Comparison of ENCODE assay signal across 27 cellular contexts in genomic region chrX:11702965-11703631, GRCh38. TPM values are rescaled to one million over a fixed set of nuclear protein-coding genes. Genes with fewer than 3 reads are reported as not detected.
DNase-seq lines count a peak whose midpoint lies in the region; ATAC-seq, FAIRE-seq and TF ChIP-seq lines count a peak whose summit lies in the region.
"Had no signal": no experiment of that assay in that cellular context is flagged by ENCODE, and none has a peak within 500 bp of the region (broad histone marks: within the 10 kb centered on the region; RNA-seq: fewer than 3 reads in every experiment).

No MANE protein-coding gene starts in this region.

- H3K27me3 ChIP-seq in liver (ENCODE audit: control insufficient read depth in 4 of 4, insufficient read depth in 4 of 4, low read length in 3 of 4) (no peaks in the 10 kb centered on the region), HepG2 (ENCODE audit: control insufficient read depth in 1 of 2, insufficient read depth in 2 of 2, low read length in 2 of 2) (no peaks in the 10 kb centered on the region), small intestine (ENCODE audit: control insufficient read depth in 2 of 2, insufficient read depth in 2 of 2, low read length in 2 of 2) (peaks cover 0 to 2% of the 10 kb centered on the region in 2 donors)
- H3K27me3 ChIP-seq: BE2C had no signal

- H3K27ac ChIP-seq in liver (ENCODE audit: low read depth in 1 of 2, low read length in 2 of 2) (no peak overlapping the region), HepG2 (ENCODE audit: extremely low read length, insufficient read depth, low read length) (no peak overlapping the region), small intestine (ENCODE audit: low read depth in 1 of 2, low read length in 1 of 2) (no peak overlapping the region)
- H3K27ac ChIP-seq: A549; BLaER1 treated with 17β-estradiol and CSF1 and Interleukin-3, amounts not matched to agents 10 nM and 100 nM; GM23248 had no signal

- 35% methylated on average over 6 of the region's 6 CpGs for WGBS in liver
- 33% methylated on average over 4 of the region's 6 CpGs for WGBS in HepG2 (ENCODE audit: low lambda C conversion rate)
- 19 to 72% (median 32%) methylated on average over 6 of the region's 6 CpGs for WGBS in small intestine, 3 donors

- no TSS peak for BruUV-seq in HepG2 (replicated peaks; lab: Mats Ljungman, UMichigan)

- no peaks in the 10 kb centered on the region for H4K20me1 ChIP-seq in HepG2 (ENCODE audit: insufficient read depth, low read length)

- intact Hi-C loops in HepG2 (cut with micrococcal nuclease; ENCODE audit: unreplicated experiment): no loop called here

- H3K4me1 ChIP-seq in liver (ENCODE audit: control insufficient read depth in 4 of 4, insufficient read depth in 4 of 4, low read length in 3 of 4) (peaks cover 0 to 5% (median 0%) of the 10 kb centered on the region in 4 donors), HepG2 (ENCODE audit: insufficient read depth, low read length) (no peaks in the 10 kb centered on the region), small intestine (ENCODE audit: control insufficient read depth in 2 of 2, insufficient read depth in 1 of 2, low read depth in 1 of 2, low read length in 1 of 2) (no peaks in the 10 kb centered on the region)
- H3K4me1 ChIP-seq: A549; BE2C; BLaER1 treated with 17β-estradiol and CSF1 and Interleukin-3, amounts not matched to agents 10 nM and 100 nM had no signal

- H3K9me3 ChIP-seq in liver (ENCODE audit: control insufficient read depth in 4 of 4, low read length in 3 of 4): no peaks in the 10 kb centered on the region
- no peaks in the 10 kb centered on the region for H3K9me3 ChIP-seq in HepG2 (ENCODE audit: low read length)
- no peaks in the 10 kb centered on the region for H3K9me3 ChIP-seq in small intestine (ENCODE audit: control insufficient read depth, low read depth)
- H3K9me3 ChIP-seq: A549; BE2C; BLaER1 treated with 17β-estradiol and CSF1 and Interleukin-3, amounts not matched to agents 10 nM and 100 nM had no signal

- H2AFZ ChIP-seq in HepG2 (ENCODE audit: low read length): no peak overlapping the region
- H2AFZ ChIP-seq: GM23248 had no signal

- no peaks in the 10 kb centered on the region for H3K79me2 ChIP-seq in HepG2 (ENCODE audit: insufficient read depth, low read length)

- no peak overlapping the region for H3K4me3 Mint-ChIP-seq in T-cell
- H3K4me3 Mint-ChIP-seq: CD14-positive monocyte; CD4-positive, alpha-beta memory T cell had no signal

- TF ChIP-seq POLR2A in HepG2 (IDR thresholded peaks at IDR 0.05; ENCODE audit: insufficient read depth in 1 of 2, low read depth in 2 of 2, low read length in 2 of 2): no peak

- no peak for TF ChIP-seq RAD21 in liver (IDR thresholded peaks at IDR 0.05)
- no peak for TF ChIP-seq RAD21 in HepG2 (CRISPR knock-in tag; IDR thresholded peaks at IDR 0.05)

- ATAC-seq in HepG2 (no peak), left lobe of liver (peak; percentile 99), T-cell (replicated peaks in 1 of 4) (no peak), GM18907 (IDR thresholded peaks at IDR 0.05; ENCODE audit: unreplicated experiment) (no peak)
- ATAC-seq: A549 had no signal

- POLR2A ChIA-PET in HepG2 (lab: Yijun Ruan, JAX): no interaction called here
- POLR2A ChIA-PET in T-cell (lab: Charles Lee): no interaction called here

- peaks cover 6 to 33% of the 10 kb centered on the region in 2 donors for H3K27me3 Mint-ChIP-seq in T-cell
- H3K27me3 Mint-ChIP-seq: CD4-positive, alpha-beta memory T cell had no signal

- no peaks in the 10 kb centered on the region for H3K36me3 Mint-ChIP-seq in T-cell
- H3K36me3 Mint-ChIP-seq: CD14-positive monocyte; CD4-positive, alpha-beta memory T cell had no signal

- DNase-seq in HepG2 (ENCODE audit: low spot score) (no peak), left lobe of liver (ENCODE audit: low spot score) (peak; percentile 50), small intestine (peak; percentile 4), T-cell (no peak)
- DNase-seq: 8988T; ACHN; AML-193; BE2C; Calu3; CD4-positive, alpha-beta memory T cell; COR-L47; DMS53; DMS79 treated with DMSO at 0.1 percent for 48 hours; GF-D8; GM23248; H7; HCEC 1CT had no signal

- no peak overlapping the region for H3K4me2 ChIP-seq in HepG2 (ENCODE audit: low read depth, low read length)
- H3K4me2 ChIP-seq: A549; BLaER1 treated with 17β-estradiol and CSF1 and Interleukin-3, amounts not matched to agents 10 nM and 100 nM had no signal

- in situ Hi-C loops in HepG2 (cut with HindIII; ENCODE audit: extremely low pct_ligation_motif_present, low pct_unique_long_range_greater_than_20kb): no loop called here

- FAIRE-seq in HepG2 (lab: Jason Lieb, UNC) (no peak), small intestine (lab: Jason Lieb, UNC) (no peak)
- FAIRE-seq: A549, GM12891, GM18507, H1 had no signal

- H3K9ac ChIP-seq in liver (ENCODE audit: low read depth in 1 of 2, low read length in 2 of 2): no peak overlapping the region
- H3K9ac ChIP-seq in HepG2 (ENCODE audit: insufficient read depth, low read depth, low read length): no peak overlapping the region
- H3K9ac ChIP-seq: BLaER1 treated with 17β-estradiol and CSF1 and Interleukin-3, amounts not matched to agents 10 nM and 100 nM; GM23248 had no signal

- CTCF ChIA-PET in HepG2 (lab: Yijun Ruan, JAX; ENCODE audit: low intra/inter-chr PET ratio, low total read pairs) (no interaction called here), T-cell (lab: Charles Lee) (interaction anchor here in 1 of 2 donors (1.0 kb wide), 1 partner anchor 21 kb away, joined by 3 read pairs; no protein-coding TSS in a partner anchor)

- H3K4me3 ChIP-seq in liver (ENCODE audit: low read depth in 1 of 3, low read length in 3 of 3) (no peak overlapping the region), HepG2 (replicated peaks in 1 of 3; ENCODE audit: insufficient read depth in 1 of 3, low read depth in 2 of 3, low read length in 3 of 3) (no peak overlapping the region), small intestine (ENCODE audit: low read depth in 1 of 2, low read length in 2 of 2) (no peak overlapping the region)
- H3K4me3 ChIP-seq: A549; BLaER1 treated with 17β-estradiol and CSF1 and Interleukin-3, amounts not matched to agents 10 nM and 100 nM; GM23248 had no signal

- no peak overlapping the region for H3K27ac Mint-ChIP-seq in T-cell
- H3K27ac Mint-ChIP-seq: CD14-positive monocyte; CD4-positive, alpha-beta memory T cell had no signal

- no peak for TF ChIP-seq CTCF in liver (IDR thresholded peaks at IDR 0.05; ENCODE audit: low read depth, low read length, missing input control)
- no peak for TF ChIP-seq CTCF in HepG2 (CRISPR knock-in tag; IDR thresholded peaks at IDR 0.05)

- TF ChIP-seq EP300 in HepG2 (IDR thresholded peaks at IDR 0.05; ENCODE audit: low read depth in 2 of 2, low read length in 2 of 2) (no peak), HepG2 (CRISPR knock-in tag; IDR thresholded peaks at IDR 0.05; ENCODE audit: borderline replicate concordance) (no peak)

- H3K36me3 ChIP-seq in liver (ENCODE audit: control insufficient read depth in 4 of 4, insufficient read depth in 3 of 4, low read depth in 1 of 4, low read length in 3 of 4): no peaks in the 10 kb centered on the region
- H3K36me3 ChIP-seq in HepG2 (replicated peaks in 1 of 2; ENCODE audit: control insufficient read depth in 1 of 2, insufficient read depth in 2 of 2, low read length in 2 of 2): no peaks in the 10 kb centered on the region
- H3K36me3 ChIP-seq in small intestine (ENCODE audit: control insufficient read depth in 2 of 2, insufficient read depth in 2 of 2, low read length in 2 of 2): no peaks in the 10 kb centered on the region
- H3K36me3 ChIP-seq: BE2C; BLaER1 treated with 17β-estradiol and CSF1 and Interleukin-3, amounts not matched to agents 10 nM and 100 nM had no signal

- H3K9me3 Mint-ChIP-seq in T-cell: no peaks in the 10 kb centered on the region

- H3K4me1 Mint-ChIP-seq in T-cell: peaks cover 0 to 1% (median 0%) of the 10 kb centered on the region in 3 donors
- H3K4me1 Mint-ChIP-seq: CD14-positive monocyte; CD4-positive, alpha-beta memory T cell had no signal

RNA-seq across cellular contexts. Expression of gene ARHGAP6, which starts 37.4 kb away (rescaled TPM):
- total RNA-seq in liver (1 to 10 TPM in 1 of 2 donors, under 1 TPM in 1; 0.84 to 2.2 TPM), HepG2 (2016; rRNA removed; fragmentation: Illumina TruSeq; extraction: Trizol) (0.06 and 0.11 TPM in 2 replicates), left lobe of liver (0.65 TPM), T-cell (under 1 TPM in 3 of 5 donors, not detected in 2; 0.09 to 0.13 (median 0.12) TPM)
- polyA plus RNA-seq in liver (under 1 TPM; 0.10 to 0.47 TPM), HepG2 (2011; rRNA removed) (not detected in 2 replicates), small intestine (1 to 10 TPM in 2 of 3 donors, not detected in 1; 1.1 to 3.3 TPM)
- not detected in 2 replicates for total RNA-seq in HepG2 (2016; cell fraction: cytosol; rRNA removed; fragmentation: Illumina TruSeq; extraction: Trizol; ENCODE audit: low read depth)
- total RNA-seq in HepG2 (2016; cell fraction: insoluble cytoplasmic fraction; rRNA removed; fragmentation: Illumina TruSeq; extraction: Trizol): 0.04 and 0.15 TPM in 2 replicates
- total RNA-seq in HepG2 (2016; cell fraction: membrane; rRNA removed; fragmentation: Illumina TruSeq; extraction: Trizol): not detected in 2 replicates
- total RNA-seq in HepG2 (2016; cell fraction: nucleus; rRNA removed; fragmentation: Illumina TruSeq; extraction: Trizol): 0.09 and 0.12 TPM in 2 replicates
- polyA plus RNA-seq in HepG2 (2011; cell fraction: cytosol; rRNA removed): not detected in 2 replicates
- polyA plus RNA-seq in HepG2 (2011; cell fraction: nucleus; rRNA removed): not detected in 2 replicates
- not detected in 2 replicates for polyA plus RNA-seq in HepG2 (2012)
- not detected in 2 replicates for polyA plus RNA-seq in HepG2 (2016; cell fraction: cytosol; fragmentation: Illumina TruSeq; extraction: Trizol; ENCODE audit: low read depth)
- polyA plus RNA-seq in HepG2 (2016; cell fraction: insoluble cytoplasmic fraction; fragmentation: Illumina TruSeq; extraction: Trizol; ENCODE audit: low read depth): not detected in 2 replicates
- not detected in 2 replicates for polyA plus RNA-seq in HepG2 (2016; cell fraction: membrane; fragmentation: Illumina TruSeq; extraction: Trizol; ENCODE audit: low read depth)
- polyA plus RNA-seq in HepG2 (2016; cell fraction: nucleus; fragmentation: Illumina TruSeq; extraction: Trizol; ENCODE audit: insufficient read depth, low read depth): not detected in 2 replicates
- polyA minus RNA-seq in HepG2 (2011; rRNA and poly(A)+ RNA removed; ENCODE audit: low replicate concordance): 0.84 TPM in 1 of 2 replicates, not detected in the other
- not detected in 2 replicates for polyA minus RNA-seq in HepG2 (2011; cell fraction: cytosol; rRNA and poly(A)+ RNA removed)
- not detected in 2 replicates for polyA minus RNA-seq in HepG2 (2011; cell fraction: nucleus; rRNA and poly(A)+ RNA removed)
- total RNA-seq: Calu3; CD4-positive, alpha-beta memory T cell; Daoy; G401 had no signal
- polyA plus RNA-seq: CD4-positive, alpha-beta memory T cell had no signal

RNA-seq across cellular contexts. Expression of gene MSL3, which starts 54.9 kb away (rescaled TPM):
- 10 to 100 TPM in 1 of 2 donors, 1 to 10 TPM in 1; 8.3 to 13.6 TPM for total RNA-seq in liver
- polyA plus RNA-seq in liver: 1 to 10 TPM; 7.3 to 9.5 TPM
- 7.6 and 9.8 TPM in 2 replicates for total RNA-seq in HepG2 (2016; rRNA removed; fragmentation: Illumina TruSeq; extraction: Trizol)
- 3.9 and 5.2 TPM in 2 replicates for total RNA-seq in HepG2 (2016; cell fraction: cytosol; rRNA removed; fragmentation: Illumina TruSeq; extraction: Trizol; ENCODE audit: low read depth)
- total RNA-seq in HepG2 (2016; cell fraction: insoluble cytoplasmic fraction; rRNA removed; fragmentation: Illumina TruSeq; extraction: Trizol): 7.5 and 9.8 TPM in 2 replicates
- 6.6 and 7.4 TPM in 2 replicates for total RNA-seq in HepG2 (2016; cell fraction: membrane; rRNA removed; fragmentation: Illumina TruSeq; extraction: Trizol)
- 9.3 and 9.9 TPM in 2 replicates for total RNA-seq in HepG2 (2016; cell fraction: nucleus; rRNA removed; fragmentation: Illumina TruSeq; extraction: Trizol)
- 10.1 and 10.2 TPM in 2 replicates for polyA plus RNA-seq in HepG2 (2011; rRNA removed)
- 5.1 and 5.4 TPM in 2 replicates for polyA plus RNA-seq in HepG2 (2011; cell fraction: cytosol; rRNA removed)
- 24.6 and 26.6 TPM in 2 replicates for polyA plus RNA-seq in HepG2 (2011; cell fraction: nucleus; rRNA removed)
- 5.7 and 8.3 TPM in 2 replicates for polyA plus RNA-seq in HepG2 (2012)
- 2.9 and 3.3 TPM in 2 replicates for polyA plus RNA-seq in HepG2 (2016; cell fraction: cytosol; fragmentation: Illumina TruSeq; extraction: Trizol; ENCODE audit: low read depth)
- 10.2 and 10.9 TPM in 2 replicates for polyA plus RNA-seq in HepG2 (2016; cell fraction: insoluble cytoplasmic fraction; fragmentation: Illumina TruSeq; extraction: Trizol; ENCODE audit: low read depth)
- 5.2 and 5.8 TPM in 2 replicates for polyA plus RNA-seq in HepG2 (2016; cell fraction: membrane; fragmentation: Illumina TruSeq; extraction: Trizol; ENCODE audit: low read depth)
- polyA plus RNA-seq in HepG2 (2016; cell fraction: nucleus; fragmentation: Illumina TruSeq; extraction: Trizol; ENCODE audit: insufficient read depth, low read depth): 13.5 and 15.1 TPM in 2 replicates
- polyA minus RNA-seq in HepG2 (2011; rRNA and poly(A)+ RNA removed; ENCODE audit: low replicate concordance): 6.1 and 39.9 TPM in 2 replicates
- 4.6 and 4.7 TPM in 2 replicates for polyA minus RNA-seq in HepG2 (2011; cell fraction: cytosol; rRNA and poly(A)+ RNA removed)
- polyA minus RNA-seq in HepG2 (2011; cell fraction: nucleus; rRNA and poly(A)+ RNA removed): 12.5 and 16.4 TPM in 2 replicates
- 9.7 TPM for total RNA-seq in left lobe of liver
- polyA plus RNA-seq in small intestine: 10 to 100 TPM; 18.2 to 36.2 (median 25.4) TPM
- total RNA-seq in T-cell: 100 to 1,000 TPM; 109 to 140 (median 133) TPM

Comparison
In these comparisons a context has a peak if more than half of its experiments do, and no peak if none do; other contexts are left out.
1. DNase-seq: peak in left lobe of liver (single experiment) and small intestine (single experiment); none in HepG2 (single experiment) and T-cell (0 of 34).
2. RNA of gene MSL3, which starts 54.9 kb away (total RNA-seq): 109 to 140 TPM in T-cell; 8.3 to 13.6 TPM in liver, 9.7 TPM in left lobe of liver (single experiment) and 3.9 to 9.9 TPM in HepG2; every median in the first group is over 4 times any median in the second.